ENCODE assay signal across 2 cellular contexts in the genomic region with DNA sequence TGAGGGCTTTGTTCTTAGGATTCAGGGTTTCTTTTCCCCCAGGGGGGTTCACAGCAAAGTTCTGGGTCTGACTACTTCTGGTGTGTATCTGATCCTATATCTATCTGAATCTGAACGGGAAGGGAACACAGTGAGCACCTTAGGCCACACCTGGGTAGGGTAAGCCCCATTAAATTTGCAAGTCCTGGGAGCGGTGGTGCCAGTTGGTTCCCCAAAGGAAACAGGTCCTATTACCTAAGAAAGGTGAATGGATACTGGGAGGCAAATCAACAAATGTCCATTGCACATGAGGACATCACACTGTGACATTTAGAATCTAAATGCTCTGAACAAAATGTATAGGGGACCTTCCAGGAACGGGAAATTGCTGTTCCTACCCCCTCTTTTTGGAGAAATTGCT.
TF ChIP-seq lines count a peak whose summit lies in the region.

No MANE protein-coding gene starts in this region.

TF ChIP-seq in SK-N-SH, 30 proteins besides CTCF, POLR2A, EP300 and RAD21 (continued from another document):
- TF ChIP-seq, protein P1, sequence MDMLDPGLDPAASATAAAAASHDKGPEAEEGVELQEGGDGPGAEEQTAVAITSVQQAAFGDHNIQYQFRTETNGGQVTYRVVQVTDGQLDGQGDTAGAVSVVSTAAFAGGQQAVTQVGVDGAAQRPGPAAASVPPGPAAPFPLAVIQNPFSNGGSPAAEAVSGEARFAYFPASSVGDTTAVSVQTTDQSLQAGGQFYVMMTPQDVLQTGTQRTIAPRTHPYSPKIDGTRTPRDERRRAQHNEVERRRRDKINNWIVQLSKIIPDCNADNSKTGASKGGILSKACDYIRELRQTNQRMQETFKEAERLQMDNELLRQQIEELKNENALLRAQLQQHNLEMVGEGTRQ (IDR thresholded peaks at IDR 0.05; ENCODE audit: borderline replicate concordance, low read depth, low read length): no peak
- TF ChIP-seq EZH2phosphoT487 (IDR thresholded peaks at IDR 0.05; ENCODE audit: borderline replicate concordance, low read depth): no peak
- TF ChIP-seq, protein P2, sequence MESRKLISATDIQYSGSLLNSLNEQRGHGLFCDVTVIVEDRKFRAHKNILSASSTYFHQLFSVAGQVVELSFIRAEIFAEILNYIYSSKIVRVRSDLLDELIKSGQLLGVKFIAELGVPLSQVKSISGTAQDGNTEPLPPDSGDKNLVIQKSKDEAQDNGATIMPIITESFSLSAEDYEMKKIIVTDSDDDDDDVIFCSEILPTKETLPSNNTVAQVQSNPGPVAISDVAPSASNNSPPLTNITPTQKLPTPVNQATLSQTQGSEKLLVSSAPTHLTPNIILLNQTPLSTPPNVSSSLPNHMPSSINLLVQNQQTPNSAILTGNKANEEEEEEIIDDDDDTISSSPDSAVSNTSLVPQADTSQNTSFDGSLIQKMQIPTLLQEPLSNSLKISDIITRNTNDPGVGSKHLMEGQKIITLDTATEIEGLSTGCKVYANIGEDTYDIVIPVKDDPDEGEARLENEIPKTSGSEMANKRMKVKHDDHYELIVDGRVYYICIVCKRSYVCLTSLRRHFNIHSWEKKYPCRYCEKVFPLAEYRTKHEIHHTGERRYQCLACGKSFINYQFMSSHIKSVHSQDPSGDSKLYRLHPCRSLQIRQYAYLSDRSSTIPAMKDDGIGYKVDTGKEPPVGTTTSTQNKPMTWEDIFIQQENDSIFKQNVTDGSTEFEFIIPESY (IDR thresholded peaks at IDR 0.05; ENCODE audit: borderline replicate concordance, low read depth): no peak
- TF ChIP-seq, protein P3, sequence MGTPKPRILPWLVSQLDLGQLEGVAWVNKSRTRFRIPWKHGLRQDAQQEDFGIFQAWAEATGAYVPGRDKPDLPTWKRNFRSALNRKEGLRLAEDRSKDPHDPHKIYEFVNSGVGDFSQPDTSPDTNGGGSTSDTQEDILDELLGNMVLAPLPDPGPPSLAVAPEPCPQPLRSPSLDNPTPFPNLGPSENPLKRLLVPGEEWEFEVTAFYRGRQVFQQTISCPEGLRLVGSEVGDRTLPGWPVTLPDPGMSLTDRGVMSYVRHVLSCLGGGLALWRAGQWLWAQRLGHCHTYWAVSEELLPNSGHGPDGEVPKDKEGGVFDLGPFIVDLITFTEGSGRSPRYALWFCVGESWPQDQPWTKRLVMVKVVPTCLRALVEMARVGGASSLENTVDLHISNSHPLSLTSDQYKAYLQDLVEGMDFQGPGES (IDR thresholded peaks at IDR 0.05; ENCODE audit: low read depth, low read length): no peak

TF ChIP-seq in SK-N-SH treated with all-trans-retinoic acid at 6 μM for 48 hours, 23 proteins besides CTCF, POLR2A, EP300 and RAD21 (continued from another document):
- TF ChIP-seq, protein P4, sequence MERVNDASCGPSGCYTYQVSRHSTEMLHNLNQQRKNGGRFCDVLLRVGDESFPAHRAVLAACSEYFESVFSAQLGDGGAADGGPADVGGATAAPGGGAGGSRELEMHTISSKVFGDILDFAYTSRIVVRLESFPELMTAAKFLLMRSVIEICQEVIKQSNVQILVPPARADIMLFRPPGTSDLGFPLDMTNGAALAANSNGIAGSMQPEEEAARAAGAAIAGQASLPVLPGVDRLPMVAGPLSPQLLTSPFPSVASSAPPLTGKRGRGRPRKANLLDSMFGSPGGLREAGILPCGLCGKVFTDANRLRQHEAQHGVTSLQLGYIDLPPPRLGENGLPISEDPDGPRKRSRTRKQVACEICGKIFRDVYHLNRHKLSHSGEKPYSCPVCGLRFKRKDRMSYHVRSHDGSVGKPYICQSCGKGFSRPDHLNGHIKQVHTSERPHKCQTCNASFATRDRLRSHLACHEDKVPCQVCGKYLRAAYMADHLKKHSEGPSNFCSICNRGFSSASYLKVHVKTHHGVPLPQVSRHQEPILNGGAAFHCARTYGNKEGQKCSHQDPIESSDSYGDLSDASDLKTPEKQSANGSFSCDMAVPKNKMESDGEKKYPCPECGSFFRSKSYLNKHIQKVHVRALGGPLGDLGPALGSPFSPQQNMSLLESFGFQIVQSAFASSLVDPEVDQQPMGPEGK (CRISPR knock-in tag; IDR thresholded peaks at IDR 0.05; ENCODE audit: borderline replicate concordance): no peak
- TF ChIP-seq CSDC2 (CRISPR knock-in tag; IDR thresholded peaks at IDR 0.05): no peak
- TF ChIP-seq ZNF565 (CRISPR knock-in tag; conservative IDR thresholded peaks at IDR 0.05; ENCODE audit: low read depth): no peak
- TF ChIP-seq, protein P5, sequence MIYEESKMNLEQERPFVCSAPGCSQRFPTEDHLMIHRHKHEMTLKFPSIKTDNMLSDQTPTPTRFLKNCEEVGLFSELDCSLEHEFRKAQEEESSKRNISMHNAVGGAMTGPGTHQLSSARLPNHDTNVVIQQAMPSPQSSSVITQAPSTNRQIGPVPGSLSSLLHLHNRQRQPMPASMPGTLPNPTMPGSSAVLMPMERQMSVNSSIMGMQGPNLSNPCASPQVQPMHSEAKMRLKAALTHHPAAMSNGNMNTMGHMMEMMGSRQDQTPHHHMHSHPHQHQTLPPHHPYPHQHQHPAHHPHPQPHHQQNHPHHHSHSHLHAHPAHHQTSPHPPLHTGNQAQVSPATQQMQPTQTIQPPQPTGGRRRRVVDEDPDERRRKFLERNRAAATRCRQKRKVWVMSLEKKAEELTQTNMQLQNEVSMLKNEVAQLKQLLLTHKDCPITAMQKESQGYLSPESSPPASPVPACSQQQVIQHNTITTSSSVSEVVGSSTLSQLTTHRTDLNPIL (CRISPR knock-in tag; IDR thresholded peaks at IDR 0.05; ENCODE audit: low read depth): no peak
